ENCODE assay signal across 17 cellular contexts in the genomic region with DNA sequence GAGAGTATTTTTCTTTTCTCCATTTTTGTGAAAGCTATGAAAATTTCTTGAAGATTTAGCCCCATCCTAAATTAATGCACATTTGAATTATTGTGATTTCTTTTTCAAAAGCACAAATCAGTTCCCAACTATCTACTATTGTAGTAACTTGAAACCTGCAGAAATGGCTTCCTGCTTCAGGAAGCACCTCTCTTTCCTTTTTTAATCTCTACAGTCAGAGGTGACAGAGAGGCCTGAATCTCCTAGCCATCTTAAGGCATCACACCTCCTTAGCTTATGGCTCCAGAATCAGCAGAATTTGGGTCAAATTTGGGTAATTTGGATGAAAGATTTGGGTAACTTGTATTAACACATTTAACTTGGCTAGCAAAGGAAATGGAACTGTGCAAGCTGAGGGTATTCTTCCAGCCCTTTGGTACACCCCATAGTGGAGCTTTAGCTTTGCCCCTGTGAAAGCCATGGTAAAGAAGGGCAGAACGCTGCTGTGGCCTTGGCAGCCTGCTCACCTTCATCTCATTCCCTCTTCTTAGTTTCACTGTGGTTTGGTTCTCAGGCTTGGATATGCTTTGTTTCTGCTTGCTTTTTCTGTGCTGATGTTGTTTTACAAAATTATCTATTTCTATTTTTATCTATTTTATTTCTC. TPM values are rescaled to one million over a fixed set of nuclear protein-coding genes. Genes with fewer than 3 reads are reported as not detected.
DNase-seq lines count a peak whose midpoint lies in the region; TF ChIP-seq lines count a peak whose summit lies in the region.
"Had no signal": no experiment of that assay in that cellular context is flagged by ENCODE, and none has a peak within 500 bp of the region (broad histone marks: within the 10 kb centered on the region; RNA-seq: fewer than 3 reads in every experiment).

No MANE protein-coding gene starts in this region.

- H3K4me3 ChIP-seq in iPS-20b (ENCODE audit: low read length) (no peak overlapping the region), prostate gland (no peak overlapping the region), testis (no peak overlapping the region)
- H3K4me3 ChIP-seq: BLaER1 treated with 17β-estradiol and CSF1 and Interleukin-3, amounts not matched to agents 10 nM and 100 nM had no signal

- TF ChIP-seq CTCF in VCaP (conservative IDR thresholded peaks at IDR 0.05), result no peak
- no peak for TF ChIP-seq CTCF in prostate gland (IDR thresholded peaks at IDR 0.05)
- TF ChIP-seq CTCF in testis (IDR thresholded peaks at IDR 0.05), result no peak

- 85% methylated on average over 1 of the region's 1 CpG for WGBS in prostate gland
- 45 to 78% methylated on average over 1 of the region's 1 CpG for WGBS in testis, 2 donors

- H3K9me3 ChIP-seq in iPS-20b (ENCODE audit: insufficient read depth, low read depth, low read length) (no peaks in the 10 kb centered on the region), prostate gland (no peaks in the 10 kb centered on the region), testis (no peaks in the 10 kb centered on the region)
- H3K9me3 ChIP-seq: BLaER1 treated with 17β-estradiol and CSF1 and Interleukin-3, amounts not matched to agents 10 nM and 100 nM had no signal

- no peak for TF ChIP-seq POLR2A in prostate gland (IDR thresholded peaks at IDR 0.05)
- no peak for TF ChIP-seq POLR2A in testis (IDR thresholded peaks at IDR 0.05)

- no peaks in the 10 kb centered on the region for H3K27me3 ChIP-seq in iPS-20b (ENCODE audit: insufficient read depth, low read length)
- no peaks in the 10 kb centered on the region for H3K27me3 ChIP-seq in prostate gland (replicated peaks; ENCODE audit: insufficient read depth)
- H3K27me3 ChIP-seq in testis, result no peaks in the 10 kb centered on the region
- H3K27me3 ChIP-seq: BLaER1 treated with 17β-estradiol and CSF1 and Interleukin-3, amounts not matched to agents 10 nM and 100 nM had no signal

- DNase-seq in NCI-H2029 treated with DMSO at 0.1 percent for 48 hours (lab: John Stamatoyannopoulos, UW) (peak; percentile 8), NCI-H2029 (lab: John Stamatoyannopoulos, UW) (no peak), prostate gland (ENCODE audit: low spot score) (no peak), cardiac septum (ENCODE audit: low spot score) (no peak), activated gamma-delta T cell treated with Interleukin-2 at 50 U/mL for 16 hours (no peak), testis (no peak)
- DNase-seq: DMS 273 treated with DMSO at 0.1 percent for 48 hours, EL, Karpas-422, NCI-H1417 treated with DMSO at 0.1 percent for 48 hours, NCI-H2081, NCI-H446, NCI-H774, SIG-M5 had no signal

- intact Hi-C loops in prostate gland (cut with DNase I), result no loop called here
- intact Hi-C loops in cardiac septum (cut with DNase I), result no loop called here
- intact Hi-C loops in testis (cut with DNase I; ENCODE audit: low total_unique reads), result no loop called here

- peak overlapping the region; percentile 84 for H3K27ac ChIP-seq in VCaP
- no peak overlapping the region for H3K27ac ChIP-seq in iPS-20b (ENCODE audit: low read length)
- peak overlapping the region; percentile 23 to 55 for H3K27ac ChIP-seq in prostate gland
- H3K27ac ChIP-seq in testis, result no peak overlapping the region
- H3K27ac ChIP-seq: BLaER1 treated with 17β-estradiol and CSF1 and Interleukin-3, amounts not matched to agents 10 nM and 100 nM had no signal

- H3K36me3 ChIP-seq in iPS-20b (ENCODE audit: insufficient read depth, low read depth, low read length), result no peaks in the 10 kb centered on the region
- H3K36me3 ChIP-seq in prostate gland, result no peaks in the 10 kb centered on the region
- H3K36me3 ChIP-seq in testis (ENCODE audit: low read depth, missing control alignments), result no peaks in the 10 kb centered on the region

- peaks cover 28% of the 10 kb centered on the region for H3K4me1 ChIP-seq in iPS-20b (ENCODE audit: insufficient read depth, low read length)
- no peaks in the 10 kb centered on the region for H3K4me1 ChIP-seq in prostate gland (replicated peaks)
- H3K4me1 ChIP-seq in testis, result peaks cover 12% of the 10 kb centered on the region

- peak overlapping the region; percentile 44; the same call in 1 of the 2 replicates for H3K9ac ChIP-seq in iPS-20b (ENCODE audit: low read depth, low read length)
- H3K9ac ChIP-seq: BLaER1 treated with 17β-estradiol and CSF1 and Interleukin-3, amounts not matched to agents 10 nM and 100 nM had no signal

RNA-seq across cellular contexts. Expression of gene TBCEL, which starts 16.2 kb away (rescaled TPM):
- total RNA-seq in prostate gland (10 to 100 TPM; 21.9 to 34.4 TPM), cardiac septum (32.9 TPM), testis (10 to 100 TPM; 42.7 to 42.9 TPM)
- polyA plus RNA-seq in testis (ENCODE audit: insufficient read depth, low read depth, low replicate concordance), result 38.2 TPM

Comparison
In these comparisons a context has a peak if more than half of its experiments do, and no peak if none do; other contexts are left out.
1. H3K27ac ChIP-seq: peak in VCaP (single experiment) and prostate gland (2 of 2); none in iPS-20b (single experiment) and testis (0 of 2).